In genomic region chr16:17213974-17214373, GRCh38 we compare ENCODE assay signal across 28 cellular contexts.
"Had no signal": no experiment of that assay in that cellular context is flagged by ENCODE, and none has a peak within 500 bp of the region (broad histone marks: within the 10 kb centered on the region; RNA-seq: fewer than 3 reads in every experiment).

No MANE protein-coding gene starts in this region.

- H3K27me3 Mint-ChIP-seq: effector memory CD8-positive, alpha-beta T cell; naive thymus-derived CD4-positive, alpha-beta T cell had no signal

- FAIRE-seq: islet of Langerhans had no signal

- H3K27me3 ChIP-seq: gastrocnemius medialis, heart left ventricle, left lung, right atrium auricular region, stomach, thyroid gland, vagina had no signal

- H3K4me3 Mint-ChIP-seq: effector memory CD8-positive, alpha-beta T cell; nephron progenitor cell; stimulated activated effector memory CD8-positive, alpha-beta T cell treated with anti-CD3 and anti-CD28 coated beads, Interleukin-12 subunit alpha, Interleukin-12 subunit beta, amount 100 ng/mL, for 72 hours had no signal

- H3K9me3 ChIP-seq: gastrocnemius medialis, prostate gland, thyroid gland, vagina had no signal

- H3K27ac Mint-ChIP-seq: nephron progenitor cell; stimulated activated effector memory CD8-positive, alpha-beta T cell treated with anti-CD3 and anti-CD28 coated beads, Interleukin-12 subunit alpha, Interleukin-12 subunit beta, amount 100 ng/mL, for 72 hours had no signal

- H3K4me3 ChIP-seq: gastrocnemius medialis, heart left ventricle, left lung, prostate gland, right atrium auricular region, smooth muscle cell, stomach, thyroid gland, vagina had no signal

- H3K4me2 ChIP-seq: smooth muscle cell had no signal

- H3K27ac ChIP-seq: gastrocnemius medialis, heart left ventricle, left lung, prostate gland, right atrium auricular region, stomach, thyroid gland, vagina had no signal

- ATAC-seq: effector memory CD8-positive, alpha-beta T cell; gastrocnemius medialis; heart left ventricle; left cardiac atrium; left lung; naive thymus-derived CD4-positive, alpha-beta T cell; sciatic nerve; stimulated activated effector memory CD8-positive, alpha-beta T cell treated with anti-CD3 and anti-CD28 coated beads, Interleukin-12 subunit alpha, Interleukin-12 subunit beta, amount 100 ng/mL, for 72 hours had no signal

- H3K4me1 ChIP-seq: gastrocnemius medialis, heart left ventricle, left lung, prostate gland, right atrium auricular region, stomach, thyroid gland, vagina had no signal

- DNase-seq: cortex of kidney; effector memory CD8-positive, alpha-beta T cell; foreskin fibroblast; gastrocnemius medialis; heart left ventricle; hippocampal formation; left cardiac atrium; left lung; mammary epithelial cell; mesendoderm; midbrain; naive thymus-derived CD4-positive, alpha-beta T cell; nephron progenitor cell; nucleus accumbens; stimulated activated CD4-positive, alpha-beta T cell treated with anti-CD3 and anti-CD28 coated beads, Interleukin-12 subunit alpha, Interleukin-12 subunit beta, amount 100 ng/mL, for 4 hours; stimulated activated CD4-positive, alpha-beta T cell treated with anti-CD3 and anti-CD28 coated beads, Interleukin-1b, Interleukin-23, amount 100 ng/mL, for 48 hours; stimulated activated CD4-positive, alpha-beta T cell treated with anti-CD3 and anti-CD28 coated beads, Interleukin-4, amount 100 ng/mL, for 24 hours; stimulated activated naive CD4-positive, alpha-beta T cell treated with Interleukin-2 at 50 U/mL for 16 hours; stomach; thyroid gland; trophoblast cell had no signal

- H3K36me3 ChIP-seq: gastrocnemius medialis, heart left ventricle, left lung, prostate gland, thyroid gland had no signal

- H3K9me3 Mint-ChIP-seq: stimulated activated effector memory CD8-positive, alpha-beta T cell treated with anti-CD3 and anti-CD28 coated beads, Interleukin-12 subunit alpha, Interleukin-12 subunit beta, amount 100 ng/mL, for 72 hours had no signal
